ENCODE assay signal across 8 cellular contexts in the genomic region with DNA sequence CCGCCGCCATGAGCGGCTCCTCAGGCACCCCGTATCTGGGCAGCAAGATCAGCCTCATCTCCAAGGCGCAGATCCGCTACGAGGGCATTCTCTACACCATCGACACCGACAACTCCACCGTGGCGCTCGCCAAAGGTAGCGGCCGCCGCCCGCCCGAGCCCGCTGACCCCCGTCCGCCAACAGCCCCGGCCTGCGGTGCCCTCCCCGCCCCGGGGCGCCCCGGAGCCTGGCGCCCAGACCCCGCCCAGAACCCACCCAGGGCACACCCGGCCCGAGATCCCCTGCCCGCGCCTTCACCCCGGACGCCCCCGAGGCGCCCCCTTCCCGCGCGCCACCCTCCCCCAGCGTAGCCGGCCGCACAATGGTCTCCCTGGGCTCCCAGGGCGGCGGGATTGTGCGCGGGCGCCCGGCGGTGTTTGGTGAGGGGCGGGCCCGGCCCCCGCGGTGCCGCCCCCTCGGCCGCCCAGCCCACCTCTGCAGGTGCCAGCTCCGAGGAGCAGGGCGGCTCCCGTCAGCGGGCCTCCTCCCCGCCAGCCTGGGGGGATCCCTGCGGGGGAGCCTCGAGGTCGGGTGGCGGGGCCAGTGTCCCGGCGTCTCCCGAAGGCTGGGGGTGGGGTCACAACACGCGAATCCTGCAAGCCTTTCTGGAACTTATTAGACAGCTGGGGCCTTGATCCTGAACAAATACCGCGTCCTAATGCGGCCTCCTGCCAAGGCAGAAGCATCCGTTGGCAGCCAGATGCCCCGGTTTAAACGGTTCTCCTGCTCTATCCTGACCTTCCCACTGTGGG. TPM values are rescaled to one million over a fixed set of nuclear protein-coding genes. Genes with fewer than 3 reads are reported as not detected.
DNase-seq lines count a peak whose midpoint lies in the region; ATAC-seq and TF ChIP-seq lines count a peak whose summit lies in the region.

No MANE protein-coding gene starts in this region.

- H3K9me3 ChIP-seq in trophoblast cell (ENCODE audit: insufficient read depth, low read depth, low read length) = peaks cover 2% of the 10 kb centered on the region

- no CpG with 5 or more reads among the region's 76 CpGs for WGBS in trophoblast cell (ENCODE audit: extremely low coverage, insufficient coverage, insufficient read length)

- peak overlapping the region; percentile 88 for H2BK120ac ChIP-seq in trophoblast cell (ENCODE audit: insufficient read depth, low read length, poor library complexity)

- peak; percentile 10 for ATAC-seq in HG02870 (IDR thresholded peaks at IDR 0.05; ENCODE audit: unreplicated experiment)
- ATAC-seq in HG03565 (IDR thresholded peaks at IDR 0.05; ENCODE audit: unreplicated experiment) = no peak

- H2BK12ac ChIP-seq in trophoblast cell (ENCODE audit: low read length) = no peak overlapping the region

- H3K9ac ChIP-seq in trophoblast cell (ENCODE audit: low read length) = peak overlapping the region; percentile 84

- peaks cover 13 to 16% of the 10 kb centered on the region in 2 experiments for H3K4me1 ChIP-seq in trophoblast cell (ENCODE audit: control insufficient read depth in 1 of 2, insufficient read depth in 2 of 2, low read length in 2 of 2)

- peak overlapping the region; percentile 92 for H4K91ac ChIP-seq in trophoblast cell (ENCODE audit: low read depth, low read length)

- peak overlapping the region; percentile 99 for H3K18ac ChIP-seq in trophoblast cell (ENCODE audit: low read length)

- H2AFZ ChIP-seq in trophoblast cell (ENCODE audit: insufficient read depth, low read length, poor library complexity) = peak overlapping the region; percentile 69

- peak overlapping the region; percentile 94 for H2AK5ac ChIP-seq in trophoblast cell (ENCODE audit: low read length)

- H3K4me3 ChIP-seq in fibroblast of villous mesenchyme (ENCODE audit: low read depth, low read length) (peak overlapping the region; percentile 77), trophoblast cell (ENCODE audit: low read depth, low read length) (peak overlapping the region; percentile 90)

- TF ChIP-seq CTCF in fibroblast of villous mesenchyme (IDR thresholded peaks at IDR 0.05; ENCODE audit: insufficient read depth, low read depth, low read length) = no peak

- peaks cover 15% of the 10 kb centered on the region for H3K79me2 ChIP-seq in trophoblast cell (ENCODE audit: control insufficient read depth, insufficient read depth, low read length, poor library complexity)

- H3K36me3 ChIP-seq in trophoblast cell (ENCODE audit: control insufficient read depth in 1 of 2, insufficient read depth in 2 of 2, low read length in 2 of 2) = peaks cover 30 to 31% of the 10 kb centered on the region in 2 experiments

- H3K27me3 ChIP-seq in trophoblast cell (ENCODE audit: insufficient read depth, low read length) = no peaks in the 10 kb centered on the region

- peak overlapping the region; percentile 81 for H2BK5ac ChIP-seq in trophoblast cell (ENCODE audit: low read depth, low read length, poor library complexity)

- H4K12ac ChIP-seq in trophoblast cell (ENCODE audit: low read depth, low read length) = peak overlapping the region; percentile 87

- H3K4ac ChIP-seq in trophoblast cell (ENCODE audit: low read depth, low read length) = peak overlapping the region; percentile 90

- H3K79me1 ChIP-seq in trophoblast cell (ENCODE audit: low read length) = peaks cover 8% of the 10 kb centered on the region

- peak overlapping the region; percentile 81 for H3K27ac ChIP-seq in trophoblast cell (ENCODE audit: low read depth, low read length)

- peak; percentile 34 for DNase-seq in stimulated activated CD4-positive, alpha-beta T cell treated with anti-CD3 and anti-CD28 coated beads, Interleukin-12 subunit alpha, Interleukin-12 subunit beta, amount 100 ng/mL, for 4 hours
- DNase-seq in stimulated activated CD4-positive, alpha-beta T cell treated with anti-CD3 and anti-CD28 coated beads, Interleukin-2, amount 100 ng/mL, for 48 hours = no peak
- DNase-seq in NCI-H226 (peak; percentile 48), activated T-helper 1 cell treated with Interleukin-2 at 50 U/mL for 16 hours (ENCODE audit: low read depth) (peak; percentile 32), fibroblast of villous mesenchyme (ENCODE audit: low read depth) (peak; percentile 39), trophoblast cell (peak; percentile 16 to 53)

- peak overlapping the region; percentile 58 for H3K4me2 ChIP-seq in trophoblast cell (ENCODE audit: low read length)

- H4K8ac ChIP-seq in trophoblast cell (ENCODE audit: low read depth, low read length) = peak overlapping the region; percentile 83

- H3K14ac ChIP-seq in trophoblast cell (ENCODE audit: low read length) = peak overlapping the region; percentile 99

- no peak overlapping the region for H3K23ac ChIP-seq in trophoblast cell (ENCODE audit: low read length)

RNA-seq across cellular contexts. Expression of a gene that starts 0.6 kb away (rescaled TPM):
- total RNA-seq in fibroblast of villous mesenchyme = 28.7 and 30.7 TPM in 2 replicates
- 38.6 and 39.1 TPM in 2 replicates for polyA plus RNA-seq in trophoblast cell (2013)

RNA-seq across cellular contexts. Expression of a gene that starts 20.3 kb away (rescaled TPM):
- 295 and 322 TPM in 2 replicates for total RNA-seq in fibroblast of villous mesenchyme
- polyA plus RNA-seq in trophoblast cell (2013) = 323 and 344 TPM in 2 replicates

RNA-seq across cellular contexts. Expression of a gene that starts 20.7 kb away (rescaled TPM):
- total RNA-seq in fibroblast of villous mesenchyme = 14.2 and 14.8 TPM in 2 replicates
- 11.5 and 12.4 TPM in 2 replicates for polyA plus RNA-seq in trophoblast cell (2013)

RNA-seq across cellular contexts. Expression of a gene that starts 57.2 kb away (rescaled TPM):
- 3.0 and 3.5 TPM in 2 replicates for total RNA-seq in fibroblast of villous mesenchyme
- polyA plus RNA-seq in trophoblast cell (2013) = 49.8 TPM in 2 replicates

RNA-seq across cellular contexts. Expression of a gene that starts 60.0 kb away (rescaled TPM):
- total RNA-seq in fibroblast of villous mesenchyme = 19.9 and 22.5 TPM in 2 replicates
- polyA plus RNA-seq in trophoblast cell (2013) = 25.9 and 27.2 TPM in 2 replicates

Comparison
In these comparisons a context has a peak if more than half of its experiments do, and no peak if none do; other contexts are left out.
1. DNase-seq: peak in stimulated activated CD4-positive, alpha-beta T cell treated with anti-CD3 and anti-CD28 coated beads, Interleukin-12 subunit alpha, Interleukin-12 subunit beta, amount 100 ng/mL, for 4 hours (single experiment), NCI-H226 (single experiment), activated T-helper 1 cell treated with Interleukin-2 at 50 U/mL for 16 hours (single experiment), fibroblast of villous mesenchyme (single experiment) and trophoblast cell (2 of 2); none in stimulated activated CD4-positive, alpha-beta T cell treated with anti-CD3 and anti-CD28 coated beads, Interleukin-2, amount 100 ng/mL, for 48 hours (0 of 2).